Comparison of ENCODE assay signal across 9 cellular contexts in genomic region chr14:55780156-55780946, GRCh38.
A peak's percentile ranks its signal among the peaks of the same experiment; 100 is the strongest.
DNase-seq lines count a peak whose midpoint lies in the region; ATAC-seq, FAIRE-seq and TF ChIP-seq lines count a peak whose summit lies in the region.
"Had no signal": no experiment of that assay in that cellular context is flagged by ENCODE, and none has a peak within 500 bp of the region (broad histone marks: within the 10 kb centered on the region; RNA-seq: fewer than 3 reads in every experiment).

No MANE protein-coding gene starts in this region.

- TF ChIP-seq POLR2A in breast epithelium (IDR thresholded peaks at IDR 0.05) (no peak), tibial nerve (IDR thresholded peaks at IDR 0.05) (no peak)

- 36 to 40% methylated on average over 8 of the region's 8 CpGs for WGBS in tibial nerve, 2 donors

- no peaks in the 10 kb centered on the region for H3K36me3 ChIP-seq in breast epithelium
- H3K36me3 ChIP-seq in kidney (ENCODE audit: control insufficient read depth in 1 of 2, insufficient read depth in 2 of 2, low read length in 2 of 2) = no peaks in the 10 kb centered on the region
- H3K36me3 ChIP-seq in tibial nerve = no peaks in the 10 kb centered on the region

- peak; percentile 22 to 88 for TF ChIP-seq EP300 in tibial nerve (IDR thresholded peaks at IDR 0.05)

- H3K4me3 ChIP-seq in breast epithelium (no peak overlapping the region), kidney (ENCODE audit: low read length in 2 of 2) (peak overlapping the region in 1 of 2 donors; percentile 16), tibial nerve (no peak overlapping the region)

- peak overlapping the region in 1 of 2 donors; percentile 37 for H3K9ac ChIP-seq in kidney (ENCODE audit: low read length in 2 of 2)

- H3K27ac ChIP-seq in breast epithelium = peak overlapping the region; percentile 66 to 87
- H3K27ac ChIP-seq in kidney (ENCODE audit: low read depth in 2 of 2, low read length in 2 of 2) = peak overlapping the region; percentile 51 to 90
- H3K27ac ChIP-seq in tibial nerve = peak overlapping the region in 3 of 4 donors; percentile 53 to 80 (median 70)
- H3K27ac ChIP-seq: 22Rv1 had no signal

- FAIRE-seq in kidney (lab: Jason Lieb, UNC) = no peak

- H3K9me3 ChIP-seq in breast epithelium (no peaks in the 10 kb centered on the region), kidney (ENCODE audit: control insufficient read depth in 1 of 2, low read length in 2 of 2) (no peaks in the 10 kb centered on the region), tibial nerve (no peaks in the 10 kb centered on the region)

- intact Hi-C loops in breast epithelium (cut with DNase I; ENCODE audit: low total_unique reads) (no loop called here), kidney (cut with DNase I) (no loop called here)

- no peaks in the 10 kb centered on the region for H3K4me1 ChIP-seq in breast epithelium
- H3K4me1 ChIP-seq in kidney (ENCODE audit: control insufficient read depth in 1 of 2, insufficient read depth in 1 of 2, low read depth in 1 of 2, low read length in 2 of 2) = peaks cover 0 to 12% of the 10 kb centered on the region in 2 donors
- H3K4me1 ChIP-seq in tibial nerve = peaks cover 0 to 23% (median 2%) of the 10 kb centered on the region in 4 donors

- DNase-seq in DMS153 (lab: John Stamatoyannopoulos, UW) (peak; percentile 38), DMS153 treated with DMSO at 0.1 percent for 48 hours (lab: John Stamatoyannopoulos, UW; ENCODE audit: unreplicated experiment) (no peak), breast epithelium (ENCODE audit: low spot score in 2 of 2) (peak in 1 of 2 donors; percentile 82), kidney (peak; percentile 88), tibial nerve (ENCODE audit: low spot score in 2 of 2) (peak; percentile 61 to 79), T-helper 1 cell (no peak), NCI-H1694 (lab: John Stamatoyannopoulos, UW) (no peak)

- TF ChIP-seq CTCF in breast epithelium (IDR thresholded peaks at IDR 0.05) (no peak), kidney (IDR thresholded peaks at IDR 0.05; ENCODE audit: borderline replicate concordance, extremely low read depth, insufficient read depth) (no peak), tibial nerve (IDR thresholded peaks at IDR 0.05) (peak in 1 of 5 experiments; percentile 19)

- H3K27me3 ChIP-seq in breast epithelium = no peaks in the 10 kb centered on the region
- H3K27me3 ChIP-seq in tibial nerve = no peaks in the 10 kb centered on the region

- no peak for ATAC-seq in GM21529 (IDR thresholded peaks at IDR 0.05; ENCODE audit: unreplicated experiment)

Comparison
In these comparisons a context has a peak if more than half of its experiments do, and no peak if none do; other contexts are left out.
1. DNase-seq: peak in DMS153 (single experiment), kidney (single experiment) and tibial nerve (2 of 2); none in DMS153 treated with DMSO at 0.1 percent for 48 hours (single experiment), T-helper 1 cell (0 of 5) and NCI-H1694 (single experiment).
2. Peak in every context shown above with its lines, with median percentiles within 50 percentile points of each other: H3K27ac ChIP-seq.